Comparison of ENCODE assay signal across 14 cellular contexts in genomic region chr19:7691497-7691896, GRCh38. TPM values are rescaled to one million over a fixed set of nuclear protein-coding genes. Genes with fewer than 3 reads are reported as not detected.
"Had no signal": no experiment of that assay in that cellular context is flagged by ENCODE, and none has a peak within 500 bp of the region (broad histone marks: within the 10 kb centered on the region; RNA-seq: fewer than 3 reads in every experiment).

No MANE protein-coding gene starts in this region.

- H3K27ac ChIP-seq: left ventricle myocardium inferior, suprapubic skin, upper lobe of left lung had no signal

- H3K4me1 Mint-ChIP-seq: neural crest cell, T-helper 17 cell had no signal

- ATAC-seq: T-helper 17 cell had no signal

- DNase-seq: activated B cell treated with CpG ODN at 0.5 μM for 24 hours; activated effector memory CD4-positive, alpha-beta T cell treated with anti-CD3 and anti-CD28 coated beads, Interleukin-2, amount 50 U/mL, for 16 hours; kidney; left ventricle myocardium inferior; SIG-M5; stimulated activated naive CD4-positive, alpha-beta T cell; T-helper 17 cell; upper lobe of left lung had no signal

- H3K9me3 Mint-ChIP-seq: activated B cell treated with CpG ODN at 0.5 μM for 24 hours, memory B cell, neural crest cell had no signal

- H3K27ac Mint-ChIP-seq: activated B cell treated with CpG ODN at 0.5 μM for 24 hours, memory B cell, T-helper 17 cell had no signal

- H3K4me3 ChIP-seq: left ventricle myocardium inferior, smooth muscle cell, suprapubic skin, upper lobe of left lung had no signal

- FAIRE-seq: kidney, TTC549 had no signal

- H3K4me1 ChIP-seq: left ventricle myocardium inferior, suprapubic skin, upper lobe of left lung had no signal

- H3K27me3 Mint-ChIP-seq: activated B cell treated with CpG ODN at 0.5 μM for 24 hours, memory B cell, T-helper 17 cell had no signal

- H3K9me3 ChIP-seq: left ventricle myocardium inferior, suprapubic skin, upper lobe of left lung had no signal

- H3K36me3 ChIP-seq: left ventricle myocardium inferior, suprapubic skin, upper lobe of left lung had no signal

- H3K4me3 Mint-ChIP-seq: activated B cell treated with CpG ODN at 0.5 μM for 24 hours, memory B cell, neural crest cell, T-helper 17 cell had no signal

- H3K27me3 ChIP-seq: upper lobe of left lung had no signal

RNA-seq across cellular contexts. Expression of gene FCER2, which starts 10.4 kb away (rescaled TPM):
- total RNA-seq: epithelial cell of proximal tubule, neural crest cell, smooth muscle cell, suprapubic skin had no signal
- polyA plus RNA-seq: smooth muscle cell had no signal

RNA-seq across cellular contexts. Expression of gene MCEMP1, which starts 14.6 kb away (rescaled TPM):
- total RNA-seq: activated B cell treated with CpG ODN at 0.5 μM for 24 hours, epithelial cell of proximal tubule, neural crest cell, smooth muscle cell had no signal
- polyA plus RNA-seq: smooth muscle cell had no signal

RNA-seq across cellular contexts. Expression of gene RETN, which starts 22.6 kb away (rescaled TPM):
- total RNA-seq: activated B cell treated with CpG ODN at 0.5 μM for 24 hours, epithelial cell of proximal tubule, neural crest cell, smooth muscle cell, suprapubic skin, T-helper 17 cell had no signal
- polyA plus RNA-seq: smooth muscle cell had no signal

RNA-seq across cellular contexts. Expression of gene CLEC4G, which starts 40.4 kb away (rescaled TPM):
- total RNA-seq: epithelial cell of proximal tubule, neural crest cell, smooth muscle cell, T-helper 17 cell had no signal
- polyA plus RNA-seq: smooth muscle cell had no signal
